ENCODE assay signal across 1 cellular context in genomic region chr16:49477250-49477895, GRCh38.
TF ChIP-seq lines count a peak whose summit lies in the region.

No MANE protein-coding gene starts in this region.

TF ChIP-seq in HEK293, 187 proteins besides CTCF, POLR2A, EP300 and RAD21 (continued from another document):
- no peak for TF ChIP-seq HIC1 (tag by site-specific recombination; IDR thresholded peaks at IDR 0.05)
- no peak for TF ChIP-seq GLIS2 (tag by site-specific recombination; IDR thresholded peaks at IDR 0.05)
- TF ChIP-seq ZNF19 (tag by site-specific recombination; IDR thresholded peaks at IDR 0.05; ENCODE audit: low read depth) = no peak
- TF ChIP-seq ZNF302 (tag by site-specific recombination; IDR thresholded peaks at IDR 0.05; ENCODE audit: low read depth) = no peak
- TF ChIP-seq BCL6B (tag by site-specific recombination; IDR thresholded peaks at IDR 0.05) = 0 out of 2 replicates have a peak, but pooled peaks have one; percentile 14
- no peak for TF ChIP-seq ZBTB1 (tag by site-specific recombination; IDR thresholded peaks at IDR 0.05)
- TF ChIP-seq ZNF585B (tag by site-specific recombination; IDR thresholded peaks at IDR 0.05) = no peak
